Comparison of ENCODE assay signal across 9 cellular contexts in the genomic region with DNA sequence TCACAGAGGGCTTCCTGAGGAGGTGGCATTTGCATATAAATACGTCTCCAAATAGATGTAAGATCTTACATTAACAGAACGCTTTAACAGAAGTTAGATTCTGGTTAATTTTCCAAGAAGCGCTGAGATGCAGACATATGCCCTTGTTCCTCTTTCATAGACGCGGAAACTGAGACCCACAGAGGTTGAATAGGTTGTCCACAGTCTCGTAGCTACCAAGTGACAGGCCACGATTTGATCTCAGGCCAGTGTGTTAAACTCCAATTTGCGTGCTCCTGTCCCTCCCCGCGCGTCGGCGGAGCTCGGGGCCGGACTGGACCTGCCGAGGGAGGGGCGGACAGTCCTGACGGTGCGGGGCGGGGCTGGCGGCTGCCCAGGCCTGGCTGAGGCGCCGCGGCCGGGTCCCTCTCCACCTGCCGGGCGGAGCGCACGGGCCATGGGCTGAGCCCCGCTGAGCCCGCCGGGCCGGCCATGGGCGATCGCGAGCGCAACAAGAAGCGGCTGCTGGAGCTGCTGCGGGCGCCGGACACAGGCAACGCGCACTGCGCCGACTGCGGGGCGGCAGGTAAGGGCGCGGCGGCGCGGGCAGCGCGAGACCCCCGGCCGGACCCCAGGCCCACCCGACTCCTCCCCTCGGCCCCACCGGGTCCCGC. TPM values are rescaled to one million over a fixed set of nuclear protein-coding genes. Genes with fewer than 3 reads are reported as not detected.
DNase-seq lines count a peak whose midpoint lies in the region; ATAC-seq and TF ChIP-seq lines count a peak whose summit lies in the region.
"Had no signal": no experiment of that assay in that cellular context is flagged by ENCODE, and none has a peak within 500 bp of the region (broad histone marks: within the 10 kb centered on the region; RNA-seq: fewer than 3 reads in every experiment).

A gene with protein sequence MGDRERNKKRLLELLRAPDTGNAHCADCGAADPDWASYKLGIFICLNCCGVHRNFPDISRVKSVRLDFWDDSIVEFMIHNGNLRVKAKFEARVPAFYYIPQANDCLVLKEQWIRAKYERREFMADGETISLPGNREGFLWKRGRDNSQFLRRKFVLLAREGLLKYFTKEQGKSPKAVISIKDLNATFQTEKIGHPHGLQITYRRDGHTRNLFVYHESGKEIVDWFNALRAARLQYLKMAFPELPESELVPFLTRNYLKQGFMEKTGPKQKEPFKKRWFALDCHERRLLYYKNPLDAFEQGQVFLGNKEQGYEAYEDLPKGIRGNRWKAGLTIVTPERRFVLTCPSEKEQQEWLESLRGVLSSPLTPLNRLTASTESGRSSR (plus strand): TSS at position 402 of the 653 bp plus-strand sequence. CDS start 70 bp downstream, at position 472.

- no peaks in the 10 kb centered on the region for H3K4me1 ChIP-seq in smooth muscle cell (ENCODE audit: low read depth)
- H3K4me1 ChIP-seq: BLaER1 had no signal

- WGBS in smooth muscle cell (ENCODE audit: low lambda C conversion rate): 9% methylated on average over 28 of the region's 60 CpGs

- no peak within 1 kb of the TSS for H3K27ac ChIP-seq in smooth muscle cell (ENCODE audit: low read depth)
- H3K27ac ChIP-seq: BLaER1 had no signal

- no peaks in the 10 kb centered on the region for H3K79me2 ChIP-seq in smooth muscle cell (ENCODE audit: low read depth)

- no peak within 1 kb of the TSS for H3K9ac ChIP-seq in smooth muscle cell (ENCODE audit: low read depth)
- H3K9ac ChIP-seq: BLaER1 had no signal

- H3K9me3 ChIP-seq in smooth muscle cell (replicated peaks; ENCODE audit: low read depth): no peaks in the 10 kb centered on the region
- H3K9me3 ChIP-seq: BLaER1 had no signal

- H3K4me3 ChIP-seq in cardiac fibroblast (replicated peaks in 1 of 2; ENCODE audit: low read depth in 2 of 2, low read length in 2 of 2) (peak within 1 kb of the TSS; percentile 29 to 30), kidney epithelial cell (ENCODE audit: low read depth, low read length) (peak within 1 kb of the TSS; percentile 34), smooth muscle cell (peak within 1 kb of the TSS; percentile 50)
- H3K4me3 ChIP-seq: BLaER1 had no signal

- no peaks in the 10 kb centered on the region for H3K36me3 ChIP-seq in kidney epithelial cell (ENCODE audit: control insufficient read depth, insufficient read depth, low read length)
- no peaks in the 10 kb centered on the region for H3K36me3 ChIP-seq in smooth muscle cell (ENCODE audit: low read depth)
- H3K36me3 ChIP-seq: BLaER1 had no signal

- H3K27me3 ChIP-seq in kidney epithelial cell (ENCODE audit: control insufficient read depth, insufficient read depth, low read length): peaks cover 17% of the 10 kb centered on the region
- peaks cover 63% of the 10 kb centered on the region for H3K27me3 ChIP-seq in smooth muscle cell (ENCODE audit: low read depth)

- no peaks in the 10 kb centered on the region for H4K20me1 ChIP-seq in smooth muscle cell (ENCODE audit: low read depth)

- ATAC-seq in GM18517 (IDR thresholded peaks at IDR 0.05; ENCODE audit: unreplicated experiment) (no peak), GM21515 (IDR thresholded peaks at IDR 0.05; ENCODE audit: unreplicated experiment) (no peak)

- DNase-seq in NCI-H345 (lab: John Stamatoyannopoulos, UW) (peak; percentile 4), NCI-H345 treated with DMSO at 0.1 percent for 48 hours (lab: John Stamatoyannopoulos, UW; ENCODE audit: unreplicated experiment) (no peak), NCI-H510A treated with DMSO at 0.1 percent for 48 hours (lab: John Stamatoyannopoulos, UW) (peak; percentile 64), cardiac fibroblast (ENCODE audit: low read depth in 2 of 2) (no peak), kidney epithelial cell (ENCODE audit: low read depth) (no peak), smooth muscle cell (lab: John Stamatoyannopoulos, UW; ENCODE audit: unreplicated experiment) (no peak)

- peak within 1 kb of the TSS; percentile 87 for H3K4me2 ChIP-seq in smooth muscle cell
- H3K4me2 ChIP-seq: BLaER1 had no signal

- H3F3A ChIP-seq in smooth muscle cell (ENCODE audit: low read depth): no peaks in the 10 kb centered on the region

- TF ChIP-seq CTCF in cardiac fibroblast (IDR thresholded peaks at IDR 0.05; ENCODE audit: low read depth, low read length): no peak
- TF ChIP-seq CTCF in kidney epithelial cell (IDR thresholded peaks at IDR 0.05; ENCODE audit: insufficient read depth, low read length, poor library complexity, severe bottlenecking): no peak
- TF ChIP-seq CTCF in smooth muscle cell (IDR thresholded peaks at IDR 0.05; ENCODE audit: borderline replicate concordance, insufficient read depth, poor library complexity, severe bottlenecking): no peak

- peak within 1 kb of the TSS; percentile 66 for H2AFZ ChIP-seq in smooth muscle cell (ENCODE audit: low read depth)

RNA-seq across cellular contexts. Expression of the gene that starts here (rescaled TPM):
- total RNA-seq in kidney epithelial cell (9.7 and 10.0 TPM in 2 replicates), smooth muscle cell (0.13 and 0.22 TPM in 2 replicates)
- polyA plus RNA-seq in smooth muscle cell: 0.43 and 1.8 TPM in 2 replicates

Comparison
In these comparisons a context has a peak if more than half of its experiments do, and no peak if none do; other contexts are left out.
1. DNase-seq: peak in NCI-H345 (single experiment) and NCI-H510A treated with DMSO at 0.1 percent for 48 hours (single experiment); none in NCI-H345 treated with DMSO at 0.1 percent for 48 hours (single experiment), cardiac fibroblast (0 of 2), kidney epithelial cell (single experiment) and smooth muscle cell (single experiment).
2. Peak in every context shown above with its lines, with median percentiles within 50 percentile points of each other: H3K4me3 ChIP-seq.